ENCODE assay signal across 8 cellular contexts in the genomic region with DNA sequence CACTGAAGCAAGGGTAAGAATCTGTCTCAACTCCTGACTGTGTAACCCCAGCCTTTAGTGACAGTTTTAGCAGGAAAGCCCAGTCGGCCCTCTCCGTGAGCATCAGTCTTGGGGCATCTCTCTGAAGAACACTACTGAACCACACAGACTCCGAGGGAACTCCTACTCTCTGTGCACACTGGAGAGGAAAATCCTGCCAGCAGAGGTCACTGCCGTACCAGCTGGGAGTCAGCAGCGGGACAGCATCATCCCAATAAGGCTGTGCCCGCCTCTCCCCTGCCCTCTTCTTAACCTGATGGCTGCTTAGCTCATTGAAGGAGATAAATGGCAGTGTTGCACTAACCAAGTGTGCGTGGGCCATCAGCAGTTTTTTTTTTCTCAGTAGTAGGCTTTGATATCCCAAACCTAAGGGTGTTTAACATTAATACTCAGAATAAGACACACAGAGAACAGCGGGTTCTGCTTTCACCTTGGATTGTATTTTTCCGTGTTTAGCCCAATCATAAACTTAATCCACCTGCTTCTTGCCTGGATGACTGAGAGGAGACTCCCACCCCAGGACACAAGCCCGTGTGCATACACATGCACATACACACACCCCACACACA. TPM values are rescaled to one million over a fixed set of nuclear protein-coding genes. Genes with fewer than 3 reads are reported as not detected.
DNase-seq lines count a peak whose midpoint lies in the region; ATAC-seq and TF ChIP-seq lines count a peak whose summit lies in the region.

No MANE protein-coding gene starts in this region.

- no peak for TF ChIP-seq POLR2A in prostate gland (IDR thresholded peaks at IDR 0.05)
- no peak for TF ChIP-seq POLR2A in vagina (IDR thresholded peaks at IDR 0.05)

- H3K4me3 ChIP-seq in prostate gland (no peak overlapping the region), vagina (no peak overlapping the region)

- intact Hi-C loops in Right ventricle myocardium superior (cut with DNase I): loop anchor here (5.0 kb wide), 1 partner anchor 102 kb away; no protein-coding TSS in a partner anchor
- intact Hi-C loops in prostate gland (cut with DNase I): loop anchor here (2.0 kb wide), 1 partner anchor 101 kb away; no protein-coding TSS in a partner anchor
- intact Hi-C loops in vagina (cut with DNase I): no loop called here

- peaks cover 13% of the 10 kb centered on the region for H3K4me1 ChIP-seq in prostate gland (replicated peaks)
- no peaks in the 10 kb centered on the region for H3K4me1 ChIP-seq in vagina

- no peaks in the 10 kb centered on the region for H3K36me3 ChIP-seq in prostate gland
- no peaks in the 10 kb centered on the region for H3K36me3 ChIP-seq in vagina

- peak; percentile 94 for ATAC-seq in HG02678 (IDR thresholded peaks at IDR 0.05; ENCODE audit: unreplicated experiment)
- ATAC-seq in Right ventricle myocardium superior (ENCODE audit: poor library complexity): peak; percentile 98

- no peak overlapping the region for H3K27ac ChIP-seq in prostate gland
- no peak overlapping the region for H3K27ac ChIP-seq in vagina

- DNase-seq in NCI-H1417 (lab: John Stamatoyannopoulos, UW) (peak; percentile 60 to 85 (median 82)), SKM-1 treated with dmso at 0.1 percent for 144 hours (lab: John Stamatoyannopoulos, UW; ENCODE audit: unreplicated experiment) (peak; percentile 71), Right ventricle myocardium superior (peak; percentile 91), prostate gland (ENCODE audit: low spot score) (peak; percentile 88), vagina (ENCODE audit: extremely low spot score in 2 of 2) (no peak)
- peak; percentile 91 for DNase-seq in activated naive CD4-positive, alpha-beta T cell treated with anti-CD3 and anti-CD28 coated beads, Interleukin-2, amount 50 U/mL, for 16 hours

- H3K9me3 ChIP-seq in prostate gland (no peaks in the 10 kb centered on the region), vagina (no peaks in the 10 kb centered on the region)

- 24% methylated on average over 10 of the region's 10 CpGs for WGBS in prostate gland

- peak; percentile 86 for TF ChIP-seq CTCF in GM12874 (IDR thresholded peaks at IDR 0.05; ENCODE audit: insufficient read depth, low read depth, low read length)
- peak; percentile 59 to 89 (median 87) for TF ChIP-seq CTCF in prostate gland (IDR thresholded peaks at IDR 0.05)
- TF ChIP-seq CTCF in vagina (IDR thresholded peaks at IDR 0.05): peak; percentile 65 to 84 (median 81)

- no peaks in the 10 kb centered on the region for H3K27me3 ChIP-seq in prostate gland (replicated peaks; ENCODE audit: insufficient read depth)
- H3K27me3 ChIP-seq in vagina: no peaks in the 10 kb centered on the region

RNA-seq across cellular contexts. Expression of a gene that starts 26.6 kb away (rescaled TPM):
- 3.5 TPM for total RNA-seq in Right ventricle myocardium superior
- total RNA-seq in prostate gland: 10 to 100 TPM in 1 of 2 donors, 1 to 10 TPM in 1; 7.8 to 13.5 TPM
- 18.4 TPM for total RNA-seq in vagina

Comparison
In these comparisons a context has a peak if more than half of its experiments do, and no peak if none do; other contexts are left out.
1. DNase-seq: peak in NCI-H1417 (3 of 3), SKM-1 treated with dmso at 0.1 percent for 144 hours (single experiment), activated naive CD4-positive, alpha-beta T cell treated with anti-CD3 and anti-CD28 coated beads, Interleukin-2, amount 50 U/mL, for 16 hours (single experiment), Right ventricle myocardium superior (single experiment) and prostate gland (single experiment); none in vagina (0 of 2).
2. Peak in every context shown above with its lines, with median percentiles within 50 percentile points of each other: CTCF ChIP-seq.